ENCODE assay signal across 8 cellular contexts in the genomic region with DNA sequence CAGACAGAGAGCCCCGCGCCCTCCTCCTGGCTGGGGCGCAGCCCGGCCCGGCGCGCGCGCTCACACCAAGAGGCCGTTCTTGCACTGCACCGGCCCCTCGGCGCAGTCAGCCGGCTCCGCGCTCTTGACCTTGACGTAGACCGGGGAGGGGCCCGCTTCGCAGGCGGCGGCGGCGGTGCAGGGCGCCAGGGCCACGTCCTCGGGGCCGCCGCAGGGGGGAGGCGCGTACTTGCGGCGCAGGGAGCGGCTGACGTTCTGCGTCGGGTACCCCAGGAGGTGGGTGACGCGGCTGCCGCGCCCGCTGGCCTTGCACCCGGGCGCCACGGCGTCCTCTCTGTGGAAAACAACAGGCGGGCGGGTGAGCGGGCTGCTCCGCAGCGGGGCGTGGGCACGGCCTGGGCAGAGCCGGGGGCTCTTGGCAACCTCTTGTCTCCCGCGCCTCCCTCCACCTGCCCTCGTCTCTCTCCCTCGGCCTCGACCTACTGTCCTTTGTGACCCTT.
A peak's percentile ranks its signal among the peaks of the same experiment; 100 is the strongest.
DNase-seq lines count a peak whose midpoint lies in the region; ATAC-seq and TF ChIP-seq lines count a peak whose summit lies in the region.

No MANE protein-coding gene starts in this region.

- peak overlapping the region; percentile 78 for H3K4me3 ChIP-seq in coronary artery

- peak overlapping the region; percentile 95 to 96 for H3K27ac ChIP-seq in coronary artery

- peak; percentile 59 for ATAC-seq in GM18499 (IDR thresholded peaks at IDR 0.05; ENCODE audit: insufficient read depth, unreplicated experiment)
- ATAC-seq in HG02884 (IDR thresholded peaks at IDR 0.05; ENCODE audit: unreplicated experiment) = peak; percentile 77

- DNase-seq in NCI-H2227 (lab: John Stamatoyannopoulos, UW; ENCODE audit: unreplicated experiment) = peak; percentile 82
- DNase-seq in activated CD4-positive, alpha-beta T cell treated with anti-CD3 and anti-CD28 coated beads, Interleukin-2, amount 50 U/mL, for 24 hours (ENCODE audit: low read depth in 1 of 2, low spot score in 1 of 2) = peak; percentile 48 to 55
- peak; percentile 91 for DNase-seq in coronary artery (ENCODE audit: low spot score)
- peak; percentile 94 for DNase-seq in left kidney (ENCODE audit: low read depth, low spot score)
- DNase-seq in stimulated activated CD4-positive, alpha-beta T cell treated with anti-CD3 and anti-CD28 coated beads, Interleukin-1b, Interleukin-23, amount 100 ng/mL, for 24 hours (ENCODE audit: low read depth in 4 of 4, low spot score in 1 of 4) = peak; percentile 40 to 75 (median 60)
- DNase-seq in NCI-H446 (lab: John Stamatoyannopoulos, UW) = no peak

- no peak for TF ChIP-seq CTCF in coronary artery (IDR thresholded peaks at IDR 0.05)

Comparison
In these comparisons a context has a peak if more than half of its experiments do, and no peak if none do; other contexts are left out.
1. DNase-seq: peak in NCI-H2227 (single experiment), activated CD4-positive, alpha-beta T cell treated with anti-CD3 and anti-CD28 coated beads, Interleukin-2, amount 50 U/mL, for 24 hours (2 of 2), coronary artery (single experiment), left kidney (single experiment) and stimulated activated CD4-positive, alpha-beta T cell treated with anti-CD3 and anti-CD28 coated beads, Interleukin-1b, Interleukin-23, amount 100 ng/mL, for 24 hours (4 of 4); none in NCI-H446 (0 of 2).